In the genomic region with DNA sequence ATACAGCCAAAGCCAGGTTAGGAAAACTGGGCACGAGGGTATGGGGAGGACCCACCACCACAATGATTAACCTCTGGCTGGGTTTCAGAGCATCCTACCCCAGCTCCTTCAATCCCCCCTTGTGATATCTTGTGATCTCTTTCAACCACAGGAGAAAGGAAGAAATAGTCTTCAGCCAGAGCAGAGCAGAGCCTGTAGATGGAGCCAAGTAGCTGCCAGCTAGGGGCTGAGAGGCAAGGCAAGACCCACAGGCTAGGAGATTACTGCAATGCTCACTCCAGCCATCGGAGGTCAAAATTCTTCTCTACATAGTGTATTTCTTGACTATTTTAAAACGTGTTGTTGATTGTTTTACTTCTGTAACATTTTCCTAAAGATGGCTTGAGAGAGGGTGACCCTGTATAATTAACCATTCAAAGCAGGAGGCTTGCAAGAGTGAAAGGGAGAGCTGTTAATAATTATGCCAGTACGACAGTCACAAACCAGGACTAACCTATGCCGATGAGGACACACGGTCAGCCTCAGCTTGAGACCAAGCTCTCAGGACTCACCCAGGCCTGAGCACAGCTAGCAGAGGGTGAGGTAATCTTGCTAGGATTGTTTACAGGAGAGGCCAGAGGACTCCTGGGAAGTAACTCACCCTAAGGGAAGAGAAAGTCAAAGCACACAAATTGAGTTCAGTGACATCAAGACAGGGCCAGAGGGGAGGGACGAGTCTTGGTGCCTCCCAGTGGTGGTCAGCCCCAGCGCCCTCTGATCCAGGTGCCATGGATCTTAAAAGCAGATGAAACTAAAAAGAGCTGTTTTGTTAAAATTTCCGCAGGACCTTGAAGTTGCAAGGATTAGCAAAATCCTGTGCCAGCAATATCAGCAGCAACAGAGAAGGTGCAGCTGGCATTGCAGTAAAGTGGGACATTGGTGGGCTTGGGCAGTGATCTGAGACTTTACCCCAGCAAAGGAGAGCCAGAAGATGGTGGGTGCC, we compare ENCODE assay signal across 1 cellular context.
TF ChIP-seq lines count a peak whose summit lies in the region.

No MANE protein-coding gene starts in this region.

TF ChIP-seq in GM23338, 12 proteins besides CTCF, POLR2A, EP300 and RAD21 (continued from another document):
- TF ChIP-seq, protein P1, sequence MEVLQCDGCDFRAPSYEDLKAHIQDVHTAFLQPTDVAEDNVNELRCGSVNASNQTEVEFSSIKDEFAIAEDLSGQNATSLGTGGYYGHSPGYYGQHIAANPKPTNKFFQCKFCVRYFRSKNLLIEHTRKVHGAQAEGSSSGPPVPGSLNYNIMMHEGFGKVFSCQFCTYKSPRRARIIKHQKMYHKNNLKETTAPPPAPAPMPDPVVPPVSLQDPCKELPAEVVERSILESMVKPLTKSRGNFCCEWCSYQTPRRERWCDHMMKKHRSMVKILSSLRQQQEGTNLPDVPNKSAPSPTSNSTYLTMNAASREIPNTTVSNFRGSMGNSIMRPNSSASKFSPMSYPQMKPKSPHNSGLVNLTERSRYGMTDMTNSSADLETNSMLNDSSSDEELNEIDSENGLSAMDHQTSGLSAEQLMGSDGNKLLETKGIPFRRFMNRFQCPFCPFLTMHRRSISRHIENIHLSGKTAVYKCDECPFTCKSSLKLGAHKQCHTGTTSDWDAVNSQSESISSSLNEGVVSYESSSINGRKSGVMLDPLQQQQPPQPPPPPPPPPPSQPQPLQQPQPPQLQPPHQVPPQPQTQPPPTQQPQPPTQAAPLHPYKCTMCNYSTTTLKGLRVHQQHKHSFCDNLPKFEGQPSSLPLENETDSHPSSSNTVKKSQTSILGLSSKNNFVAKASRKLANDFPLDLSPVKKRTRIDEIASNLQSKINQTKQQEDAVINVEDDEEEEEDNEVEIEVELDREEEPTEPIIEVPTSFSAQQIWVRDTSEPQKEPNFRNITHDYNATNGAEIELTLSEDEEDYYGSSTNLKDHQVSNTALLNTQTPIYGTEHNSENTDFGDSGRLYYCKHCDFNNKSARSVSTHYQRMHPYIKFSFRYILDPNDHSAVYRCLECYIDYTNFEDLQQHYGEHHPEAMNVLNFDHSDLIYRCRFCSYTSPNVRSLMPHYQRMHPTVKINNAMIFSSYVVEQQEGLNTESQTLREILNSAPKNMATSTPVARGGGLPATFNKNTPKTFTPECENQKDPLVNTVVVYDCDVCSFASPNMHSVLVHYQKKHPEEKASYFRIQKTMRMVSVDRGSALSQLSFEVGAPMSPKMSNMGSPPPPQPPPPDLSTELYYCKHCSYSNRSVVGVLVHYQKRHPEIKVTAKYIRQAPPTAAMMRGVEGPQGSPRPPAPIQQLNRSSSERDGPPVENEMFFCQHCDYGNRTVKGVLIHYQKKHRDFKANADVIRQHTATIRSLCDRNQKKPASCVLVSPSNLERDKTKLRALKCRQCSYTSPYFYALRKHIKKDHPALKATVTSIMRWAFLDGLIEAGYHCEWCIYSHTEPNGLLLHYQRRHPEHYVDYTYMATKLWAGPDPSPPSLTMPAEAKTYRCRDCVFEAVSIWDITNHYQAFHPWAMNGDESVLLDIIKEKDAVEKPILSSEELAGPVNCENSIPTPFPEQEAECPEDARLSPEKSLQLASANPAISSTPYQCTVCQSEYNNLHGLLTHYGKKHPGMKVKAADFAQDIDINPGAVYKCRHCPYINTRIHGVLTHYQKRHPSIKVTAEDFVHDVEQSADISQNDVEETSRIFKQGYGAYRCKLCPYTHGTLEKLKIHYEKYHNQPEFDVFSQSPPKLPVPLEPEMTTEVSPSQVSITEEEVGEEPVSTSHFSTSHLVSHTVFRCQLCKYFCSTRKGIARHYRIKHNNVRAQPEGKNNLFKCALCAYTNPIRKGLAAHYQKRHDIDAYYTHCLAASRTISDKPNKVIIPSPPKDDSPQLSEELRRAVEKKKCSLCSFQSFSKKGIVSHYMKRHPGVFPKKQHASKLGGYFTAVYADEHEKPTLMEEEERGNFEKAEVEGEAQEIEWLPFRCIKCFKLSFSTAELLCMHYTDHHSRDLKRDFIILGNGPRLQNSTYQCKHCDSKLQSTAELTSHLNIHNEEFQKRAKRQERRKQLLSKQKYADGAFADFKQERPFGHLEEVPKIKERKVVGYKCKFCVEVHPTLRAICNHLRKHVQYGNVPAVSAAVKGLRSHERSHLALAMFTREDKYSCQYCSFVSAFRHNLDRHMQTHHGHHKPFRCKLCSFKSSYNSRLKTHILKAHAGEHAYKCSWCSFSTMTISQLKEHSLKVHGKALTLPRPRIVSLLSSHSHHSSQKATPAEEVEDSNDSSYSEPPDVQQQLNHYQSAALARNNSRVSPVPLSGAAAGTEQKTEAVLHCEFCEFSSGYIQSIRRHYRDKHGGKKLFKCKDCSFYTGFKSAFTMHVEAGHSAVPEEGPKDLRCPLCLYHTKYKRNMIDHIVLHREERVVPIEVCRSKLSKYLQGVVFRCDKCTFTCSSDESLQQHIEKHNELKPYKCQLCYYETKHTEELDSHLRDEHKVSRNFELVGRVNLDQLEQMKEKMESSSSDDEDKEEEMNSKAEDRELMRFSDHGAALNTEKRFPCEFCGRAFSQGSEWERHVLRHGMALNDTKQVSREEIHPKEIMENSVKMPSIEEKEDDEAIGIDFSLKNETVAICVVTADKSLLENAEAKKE (CRISPR knock-in tag; IDR thresholded peaks at IDR 0.05), result peak; percentile 94
- no peak for TF ChIP-seq JUNB (IDR thresholded peaks at IDR 0.05; ENCODE audit: unreplicated experiment)
- TF ChIP-seq CREB1 (CRISPR knock-in tag; IDR thresholded peaks at IDR 0.05; ENCODE audit: low read depth), result no peak
- TF ChIP-seq POLR2AphosphoS5 (IDR thresholded peaks at IDR 0.05; ENCODE audit: low read depth), result no peak
- TF ChIP-seq ZNF331 (CRISPR knock-in tag; IDR thresholded peaks at IDR 0.05; ENCODE audit: low read depth), result no peak
- TF ChIP-seq, protein P2, sequence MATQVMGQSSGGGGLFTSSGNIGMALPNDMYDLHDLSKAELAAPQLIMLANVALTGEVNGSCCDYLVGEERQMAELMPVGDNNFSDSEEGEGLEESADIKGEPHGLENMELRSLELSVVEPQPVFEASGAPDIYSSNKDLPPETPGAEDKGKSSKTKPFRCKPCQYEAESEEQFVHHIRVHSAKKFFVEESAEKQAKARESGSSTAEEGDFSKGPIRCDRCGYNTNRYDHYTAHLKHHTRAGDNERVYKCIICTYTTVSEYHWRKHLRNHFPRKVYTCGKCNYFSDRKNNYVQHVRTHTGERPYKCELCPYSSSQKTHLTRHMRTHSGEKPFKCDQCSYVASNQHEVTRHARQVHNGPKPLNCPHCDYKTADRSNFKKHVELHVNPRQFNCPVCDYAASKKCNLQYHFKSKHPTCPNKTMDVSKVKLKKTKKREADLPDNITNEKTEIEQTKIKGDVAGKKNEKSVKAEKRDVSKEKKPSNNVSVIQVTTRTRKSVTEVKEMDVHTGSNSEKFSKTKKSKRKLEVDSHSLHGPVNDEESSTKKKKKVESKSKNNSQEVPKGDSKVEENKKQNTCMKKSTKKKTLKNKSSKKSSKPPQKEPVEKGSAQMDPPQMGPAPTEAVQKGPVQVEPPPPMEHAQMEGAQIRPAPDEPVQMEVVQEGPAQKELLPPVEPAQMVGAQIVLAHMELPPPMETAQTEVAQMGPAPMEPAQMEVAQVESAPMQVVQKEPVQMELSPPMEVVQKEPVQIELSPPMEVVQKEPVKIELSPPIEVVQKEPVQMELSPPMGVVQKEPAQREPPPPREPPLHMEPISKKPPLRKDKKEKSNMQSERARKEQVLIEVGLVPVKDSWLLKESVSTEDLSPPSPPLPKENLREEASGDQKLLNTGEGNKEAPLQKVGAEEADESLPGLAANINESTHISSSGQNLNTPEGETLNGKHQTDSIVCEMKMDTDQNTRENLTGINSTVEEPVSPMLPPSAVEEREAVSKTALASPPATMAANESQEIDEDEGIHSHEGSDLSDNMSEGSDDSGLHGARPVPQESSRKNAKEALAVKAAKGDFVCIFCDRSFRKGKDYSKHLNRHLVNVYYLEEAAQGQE (IDR thresholded peaks at IDR 0.05; ENCODE audit: unreplicated experiment), result no peak
- TF ChIP-seq EZH2 (IDR thresholded peaks at IDR 0.05; ENCODE audit: low read depth, unreplicated experiment), result no peak
- no peak for TF ChIP-seq NANOG (IDR thresholded peaks at IDR 0.05; ENCODE audit: borderline replicate concordance)
- TF ChIP-seq EZH2phosphoT487 (IDR thresholded peaks at IDR 0.05; ENCODE audit: unreplicated experiment), result no peak
